15 cellular contexts compared by ENCODE assay signal in genomic region chr2:117956036-117956791, GRCh38. TPM values are rescaled to one million over a fixed set of nuclear protein-coding genes. Genes with fewer than 3 reads are reported as not detected.
DNase-seq lines count a peak whose midpoint lies in the region; ATAC-seq and TF ChIP-seq lines count a peak whose summit lies in the region.
"Had no signal": no experiment of that assay in that cellular context is flagged by ENCODE, and none has a peak within 500 bp of the region (broad histone marks: within the 10 kb centered on the region; RNA-seq: fewer than 3 reads in every experiment).

No MANE protein-coding gene starts in this region.

- no peak for TF ChIP-seq RAD21 in SK-N-SH (IDR thresholded peaks at IDR 0.05; ENCODE audit: low read length)

- H3K4me1 ChIP-seq in left ventricle myocardium inferior (no peaks in the 10 kb centered on the region), heart left ventricle (peaks cover 0 to under 1% (median 0%) of the 10 kb centered on the region in 12 donors), SK-N-SH (ENCODE audit: control insufficient read depth in 1 of 2, insufficient read depth in 2 of 2, low read depth in 1 of 2, low read length in 1 of 2) (peaks cover 0 to 31% of the 10 kb centered on the region in 2 experiments; a peak in 3 of 4 replicates)
- H3K4me1 ChIP-seq in naive thymus-derived CD4-positive, alpha-beta T cell (ENCODE audit: control insufficient read depth in 2 of 2, insufficient read depth in 2 of 2, low read length in 2 of 2), result no peaks in the 10 kb centered on the region
- H3K4me1 ChIP-seq: esophagus squamous epithelium, vagina had no signal

- H3K27me3 ChIP-seq in left ventricle myocardium inferior (ENCODE audit: low read depth), result no peaks in the 10 kb centered on the region
- no peaks in the 10 kb centered on the region for H3K27me3 ChIP-seq in heart left ventricle
- no peaks in the 10 kb centered on the region for H3K27me3 ChIP-seq in SK-N-SH (ENCODE audit: insufficient read depth)
- no peaks in the 10 kb centered on the region for H3K27me3 ChIP-seq in naive thymus-derived CD4-positive, alpha-beta T cell (ENCODE audit: control insufficient read depth in 2 of 2, insufficient read depth in 2 of 2, low read length in 2 of 2)
- H3K27me3 ChIP-seq: esophagus squamous epithelium, vagina had no signal

- H3K9me3 Mint-ChIP-seq in type B pancreatic cell (no peaks in the 10 kb centered on the region), nephron progenitor cell (no peaks in the 10 kb centered on the region)
- H3K9me3 Mint-ChIP-seq in naive thymus-derived CD4-positive, alpha-beta T cell, result no peaks in the 10 kb centered on the region
- H3K9me3 Mint-ChIP-seq: activated naive CD8-positive, alpha-beta T cell treated with anti-CD3 and anti-CD28 coated beads, Interleukin-2, amount 10 ng/mL, durations not matched to agents 7 days and 5 days; activated T-cell treated with anti-CD3 and anti-CD28 coated beads, Interleukin-2, amount 50 U/mL, for 4 hours; stimulated activated naive B cell treated with anti-CD40 and anti-IgM and Interleukin-4, amounts not matched to agents 10 μg/mL and 1 μg/mL and 100 μg/mL, for 72 hours had no signal

- H3K4me3 ChIP-seq in left ventricle myocardium inferior (no peak overlapping the region), heart left ventricle (no peak overlapping the region), SK-N-SH (ENCODE audit: low read depth in 2 of 2, low read length in 1 of 2) (no peak overlapping the region), foreskin fibroblast (ENCODE audit: low read depth in 1 of 2, low read length in 2 of 2) (no peak overlapping the region)
- no peak overlapping the region for H3K4me3 ChIP-seq in naive thymus-derived CD4-positive, alpha-beta T cell (ENCODE audit: low read length)
- H3K4me3 ChIP-seq: esophagus squamous epithelium, vagina had no signal

- no peaks in the 10 kb centered on the region for H3K79me2 ChIP-seq in SK-N-SH (ENCODE audit: insufficient read depth)

- H3K36me3 ChIP-seq in left ventricle myocardium inferior, result peaks cover 95% of the 10 kb centered on the region
- peaks cover 0 to 100% (median 100%) of the 10 kb centered on the region in 9 donors for H3K36me3 ChIP-seq in heart left ventricle
- H3K36me3 ChIP-seq in SK-N-SH (replicated peaks in 1 of 2; ENCODE audit: control insufficient read depth in 1 of 2, insufficient read depth in 2 of 2, low read length in 1 of 2), result peaks cover 68 to 79% of the 10 kb centered on the region in 2 experiments
- peaks cover 11 to 89% (median 17%) of the 10 kb centered on the region in 3 experiments for H3K36me3 ChIP-seq in naive thymus-derived CD4-positive, alpha-beta T cell (ENCODE audit: control insufficient read depth in 2 of 3, insufficient read depth in 3 of 3, low read length in 3 of 3)

- H3K9me2 ChIP-seq in SK-N-SH, result no peaks in the 10 kb centered on the region

- WGBS in heart left ventricle, 4 donors, result 43 to 82% (median 76%) methylated on average over 1 of the region's 1 CpG
- WGBS in SK-N-SH (ENCODE audit: low lambda C conversion rate), result 70% methylated on average over 1 of the region's 1 CpG

- peak; percentile 12 for TF ChIP-seq CTCF in left ventricle myocardium inferior (IDR thresholded peaks at IDR 0.05; ENCODE audit: borderline replicate concordance)
- peak in 2 of 12 donors; percentile 6 to 9 for TF ChIP-seq CTCF in heart left ventricle (IDR thresholded peaks at IDR 0.05)
- TF ChIP-seq CTCF in SK-N-SH (IDR thresholded peaks at IDR 0.05), result peak; percentile 52
- TF ChIP-seq CTCF in foreskin fibroblast (IDR thresholded peaks at IDR 0.05; ENCODE audit: low read depth, low read length), result peak; percentile 16
- peak; percentile 38 for TF ChIP-seq CTCF in type B pancreatic cell (conservative IDR thresholded peaks at IDR 0.05)
- no peak for TF ChIP-seq CTCF in nephron progenitor cell (IDR thresholded peaks at IDR 0.05)

- H3K27me3 Mint-ChIP-seq in type B pancreatic cell (no peaks in the 10 kb centered on the region), nephron progenitor cell (ENCODE audit: low read depth, poor library complexity) (no peaks in the 10 kb centered on the region)
- no peaks in the 10 kb centered on the region for H3K27me3 Mint-ChIP-seq in naive thymus-derived CD4-positive, alpha-beta T cell
- H3K27me3 Mint-ChIP-seq: activated naive CD8-positive, alpha-beta T cell treated with anti-CD3 and anti-CD28 coated beads, Interleukin-2, amount 10 ng/mL, durations not matched to agents 7 days and 5 days; stimulated activated naive B cell treated with anti-CD40 and anti-IgM and Interleukin-4, amounts not matched to agents 10 μg/mL and 1 μg/mL and 100 μg/mL, for 72 hours had no signal

- peaks cover 21% of the 10 kb centered on the region for H3F3A ChIP-seq in SK-N-SH (replicated peaks; ENCODE audit: insufficient read depth)

- POLR2A ChIA-PET in SK-N-SH (lab: Yijun Ruan, JAX), result no interaction called here
- POLR2A ChIA-PET in naive thymus-derived CD4-positive, alpha-beta T cell (lab: Charles Lee), result no interaction called here

- no peak overlapping the region for H3K4me2 ChIP-seq in SK-N-SH

- H3K27ac ChIP-seq in left ventricle myocardium inferior (replicated peaks), result no peak overlapping the region
- H3K27ac ChIP-seq in heart left ventricle, result no peak overlapping the region
- no peak overlapping the region; a peak in 2 of 4 replicates for H3K27ac ChIP-seq in SK-N-SH (ENCODE audit: low read depth in 2 of 2, low read length in 1 of 2)
- H3K27ac ChIP-seq in naive thymus-derived CD4-positive, alpha-beta T cell (ENCODE audit: low read depth, low read length), result no peak overlapping the region
- H3K27ac ChIP-seq: esophagus squamous epithelium, vagina had no signal

- intact Hi-C loops in left ventricle myocardium inferior (cut with micrococcal nuclease) (no loop called here), heart left ventricle (cut with DNase I) (no loop called here)
- intact Hi-C loops in naive thymus-derived CD4-positive, alpha-beta T cell (cut with micrococcal nuclease), result loop anchor here (1.0 to 10.0 kb wide), 3 partner anchors 47 to 141 kb away; partner anchors contain the start of gene DDX18 (in 1 of the 2)

- DNase-seq in left ventricle myocardium inferior (no peak), heart left ventricle (no peak), SK-N-SH (no peak), foreskin fibroblast (peak in 1 of 2 donors; percentile 12), type B pancreatic cell (ENCODE audit: extremely low spot score, unreplicated experiment) (no peak), nephron progenitor cell (no peak), NCI-H2029 (lab: John Stamatoyannopoulos, UW) (no peak)
- DNase-seq in naive thymus-derived CD4-positive, alpha-beta T cell, result no peak
- DNase-seq: activated naive CD8-positive, alpha-beta T cell treated with anti-CD3 and anti-CD28 coated beads, Interleukin-2, amount 10 ng/mL, durations not matched to agents 7 days and 5 days; activated T-cell treated with anti-CD3 and anti-CD28 coated beads, Interleukin-2, amount 50 U/mL, for 4 hours; esophagus squamous epithelium; NCI-H82; SHP77; stimulated activated naive B cell treated with anti-CD40 and anti-IgM and Interleukin-4, amounts not matched to agents 10 μg/mL and 1 μg/mL and 100 μg/mL, for 72 hours had no signal

- no peak overlapping the region for H2AFZ ChIP-seq in SK-N-SH (ENCODE audit: low read depth)

- H3K9me3 ChIP-seq in left ventricle myocardium inferior (replicated peaks) (no peaks in the 10 kb centered on the region), heart left ventricle (no peaks in the 10 kb centered on the region), SK-N-SH (no peaks in the 10 kb centered on the region)
- H3K9me3 ChIP-seq in naive thymus-derived CD4-positive, alpha-beta T cell (ENCODE audit: control insufficient read depth in 2 of 3, low read length in 3 of 3), result no peaks in the 10 kb centered on the region
- H3K9me3 ChIP-seq: esophagus squamous epithelium, vagina had no signal

- TF ChIP-seq POLR2A in heart left ventricle (IDR thresholded peaks at IDR 0.05), result no peak

- no peaks in the 10 kb centered on the region for H3K4me1 Mint-ChIP-seq in type B pancreatic cell (ENCODE audit: unreplicated experiment)
- no peaks in the 10 kb centered on the region for H3K4me1 Mint-ChIP-seq in naive thymus-derived CD4-positive, alpha-beta T cell
- H3K4me1 Mint-ChIP-seq in nephron progenitor cell, result no peaks in the 10 kb centered on the region
- H3K4me1 Mint-ChIP-seq: stimulated activated naive B cell treated with anti-CD40 and anti-IgM and Interleukin-4, amounts not matched to agents 10 μg/mL and 1 μg/mL and 100 μg/mL, for 72 hours had no signal

- TF ChIP-seq EP300 in SK-N-SH (IDR thresholded peaks at IDR 0.05; ENCODE audit: borderline replicate concordance in 1 of 2, low read depth in 1 of 2, low read length in 1 of 2), result peak in 1 of 2 experiments; percentile 38; a peak in 1 of 4 replicates

- H3K36me3 Mint-ChIP-seq in type B pancreatic cell (peaks cover 42% of the 10 kb centered on the region), nephron progenitor cell (ENCODE audit: low read depth) (peaks cover 60% of the 10 kb centered on the region)
- peaks cover 29 to 82% (median 51%) of the 10 kb centered on the region in 5 donors for H3K36me3 Mint-ChIP-seq in naive thymus-derived CD4-positive, alpha-beta T cell

- CTCF ChIA-PET in SK-N-SH (lab: Yijun Ruan, JAX), result interaction anchor here (0.7 to 1.7 kb wide), 13 partner anchors 11 to 49 kb away, joined by 3 to 11 read pairs (median 3); no protein-coding TSS in a partner anchor
- CTCF ChIA-PET in naive thymus-derived CD4-positive, alpha-beta T cell (lab: Charles Lee), result interaction anchor here (0.6 kb wide), 1 partner anchor 1477 kb away, joined by 3 read pairs; no protein-coding TSS in a partner anchor

- no peak overlapping the region for H3K9ac ChIP-seq in SK-N-SH

- H3K27ac Mint-ChIP-seq in type B pancreatic cell (no peak overlapping the region), nephron progenitor cell (no peak overlapping the region)
- peak overlapping the region in 2 of 9 donors; percentile 38 to 41 for H3K27ac Mint-ChIP-seq in naive thymus-derived CD4-positive, alpha-beta T cell
- H3K27ac Mint-ChIP-seq: activated naive CD8-positive, alpha-beta T cell treated with anti-CD3 and anti-CD28 coated beads, Interleukin-2, amount 10 ng/mL, durations not matched to agents 7 days and 5 days; stimulated activated naive B cell treated with anti-CD40 and anti-IgM and Interleukin-4, amounts not matched to agents 10 μg/mL and 1 μg/mL and 100 μg/mL, for 72 hours had no signal

- H3K4me3 Mint-ChIP-seq in type B pancreatic cell (no peak overlapping the region), nephron progenitor cell (no peak overlapping the region)
- no peak overlapping the region for H3K4me3 Mint-ChIP-seq in naive thymus-derived CD4-positive, alpha-beta T cell
- H3K4me3 Mint-ChIP-seq: activated naive CD8-positive, alpha-beta T cell treated with anti-CD3 and anti-CD28 coated beads, Interleukin-2, amount 10 ng/mL, durations not matched to agents 7 days and 5 days; activated T-cell treated with anti-CD3 and anti-CD28 coated beads, Interleukin-2, amount 50 U/mL, for 4 hours; stimulated activated naive B cell treated with anti-CD40 and anti-IgM and Interleukin-4, amounts not matched to agents 10 μg/mL and 1 μg/mL and 100 μg/mL, for 72 hours had no signal

- ATAC-seq in heart left ventricle, result no peak
- no peak for ATAC-seq in naive thymus-derived CD4-positive, alpha-beta T cell
- ATAC-seq: activated T-cell treated with anti-CD3 and anti-CD28 coated beads, Interleukin-2, amount 50 U/mL, for 4 hours; stimulated activated naive B cell treated with anti-CD40 and anti-IgM and Interleukin-4, amounts not matched to agents 10 μg/mL and 1 μg/mL and 100 μg/mL, for 72 hours had no signal

- H4K20me1 ChIP-seq in SK-N-SH (ENCODE audit: insufficient read depth), result no peaks in the 10 kb centered on the region

RNA-seq across cellular contexts. Expression of gene CCDC93, which starts 57.7 kb away (rescaled TPM):
- total RNA-seq in left ventricle myocardium inferior, result 22.8 TPM
- total RNA-seq in heart left ventricle, result 10 to 100 TPM; 15.6 to 47.6 (median 32.3) TPM
- 10 to 100 TPM; 11.0 to 17.6 TPM for polyA plus RNA-seq in heart left ventricle
- 11.7 and 15.0 TPM in 2 replicates for polyA plus RNA-seq in SK-N-SH (2012; rRNA removed)
- 8.8 and 10.1 TPM in 2 replicates for polyA plus RNA-seq in SK-N-SH (2012; cell fraction: cytosol; rRNA removed)
- polyA plus RNA-seq in SK-N-SH (2012; cell fraction: nucleus; rRNA removed), result 33.5 and 50.3 TPM in 2 replicates
- 36.2 and 36.7 TPM in 2 replicates for total RNA-seq in type B pancreatic cell (ENCODE audit: low replicate concordance)
- total RNA-seq in naive thymus-derived CD4-positive, alpha-beta T cell, result 10 to 100 TPM; 34.8 to 73.9 (median 51.5) TPM
- 1 to 10 TPM; 5.9 to 8.0 TPM for polyA plus RNA-seq in naive thymus-derived CD4-positive, alpha-beta T cell

Comparison
In these comparisons a context has a peak if more than half of its experiments do, and no peak if none do; other contexts are left out.
1. intact Hi-C loops: an anchor here in naive thymus-derived CD4-positive, alpha-beta T cell (1.0 to 10.0 kb wide); none called in left ventricle myocardium inferior and heart left ventricle.